Comparison of ENCODE assay signal across 39 cellular contexts in genomic region chr3:7821858-7822257, GRCh38.
"Had no signal": no experiment of that assay in that cellular context is flagged by ENCODE, and none has a peak within 500 bp of the region (broad histone marks: within the 10 kb centered on the region; RNA-seq: fewer than 3 reads in every experiment).

No MANE protein-coding gene starts in this region.

- H3K27me3 ChIP-seq: adrenal gland, body of pancreas, brain microvascular endothelial cell, breast epithelium had no signal

- H3K27me3 Mint-ChIP-seq: activated CD4-positive, alpha-beta memory T cell treated with anti-CD3 and anti-CD28 coated beads for 36 hours; activated CD4-positive, alpha-beta T cell treated with anti-CD3 and anti-CD28 coated beads, Interleukin-2, amount 10 ng/mL, durations not matched to agents 7 days and 5 days; activated CD8-positive, alpha-beta T cell treated with anti-CD3 and anti-CD28 coated beads for 36 hours; activated naive CD8-positive, alpha-beta T cell treated with anti-CD3 and anti-CD28 coated beads for 36 hours; activated T-helper 17 cell treated with anti-CD3 and anti-CD28 coated beads, Interleukin-2, amount 50 U/mL, for 72 hours had no signal

- H3K36me3 ChIP-seq: adrenal gland, brain microvascular endothelial cell, breast epithelium had no signal

- H3K4me3 ChIP-seq: adrenal gland, body of pancreas, breast epithelium had no signal

- H3K27ac Mint-ChIP-seq: activated CD4-positive, alpha-beta memory T cell treated with anti-CD3 and anti-CD28 coated beads for 36 hours; activated CD4-positive, alpha-beta T cell treated with anti-CD3 and anti-CD28 coated beads for 36 hours; activated CD4-positive, alpha-beta T cell treated with anti-CD3 and anti-CD28 coated beads, Interleukin-2, amount 10 ng/mL, durations not matched to agents 7 days and 5 days; activated CD8-positive, alpha-beta T cell treated with anti-CD3 and anti-CD28 coated beads for 36 hours; activated naive CD4-positive, alpha-beta T cell treated with anti-CD3 and anti-CD28 coated beads for 36 hours; activated naive CD4-positive, alpha-beta T cell treated with anti-CD3 and anti-CD28 coated beads, Interleukin-2, amount 50 U/mL, for 72 hours; activated naive CD8-positive, alpha-beta T cell treated with anti-CD3 and anti-CD28 coated beads for 36 hours; activated T-cell treated with anti-CD3 and anti-CD28 coated beads, Interleukin-2, amount 50 U/mL, for 72 hours; activated T-helper 1 cell treated with anti-CD3 and anti-CD28 coated beads, Interleukin-12 subunit alpha, Interleukin-12 subunit beta, Interleukin-2, Interleukin-4 antibody, amounts not matched to agents 30 ng/mL and 10 ng/mL and 1 ng/mL, durations not matched to agents 14 hours and 24 hours and 36 hours; activated T-helper 17 cell treated with anti-CD3 and anti-CD28 coated beads, Interleukin-2, amount 50 U/mL, for 72 hours; T-helper 1 cell treated with Interleukin-12 subunit alpha and Interleukin-12 subunit beta and Interleukin-4 antibody, amounts not matched to agents 30 μg/mL and 1 μg/mL, for 36 hours; T-helper 2 cell treated with Interferon-gamma antibody and Interleukin-4, amounts not matched to agents 5 μg/mL and 100 μg/mL, for 36 hours; WTC11 had no signal

- H3K27ac ChIP-seq: adrenal gland, body of pancreas, brain microvascular endothelial cell, breast epithelium, VCaP had no signal

- H3K4me3 Mint-ChIP-seq: activated CD4-positive, alpha-beta memory T cell treated with anti-CD3 and anti-CD28 coated beads for 36 hours; activated CD4-positive, alpha-beta T cell treated with anti-CD3 and anti-CD28 coated beads for 36 hours; activated CD4-positive, alpha-beta T cell treated with anti-CD3 and anti-CD28 coated beads, Interleukin-2, amount 10 ng/mL, durations not matched to agents 7 days and 5 days; activated CD8-positive, alpha-beta T cell treated with anti-CD3 and anti-CD28 coated beads for 36 hours; activated naive CD4-positive, alpha-beta T cell treated with anti-CD3 and anti-CD28 coated beads for 36 hours; activated naive CD8-positive, alpha-beta T cell treated with anti-CD3 and anti-CD28 coated beads for 36 hours; activated T-cell treated with anti-CD3 and anti-CD28 coated beads, Interleukin-2, amount 50 U/mL, for 4 hours; activated T-cell treated with anti-CD3 and anti-CD28 coated beads, Interleukin-2, amount 50 U/mL, for 72 hours; activated T-helper 1 cell treated with anti-CD3 and anti-CD28 coated beads, Interleukin-12 subunit alpha, Interleukin-12 subunit beta, Interleukin-2, Interleukin-4 antibody, amounts not matched to agents 30 ng/mL and 10 ng/mL and 1 ng/mL, durations not matched to agents 14 hours and 24 hours and 36 hours; activated T-helper 17 cell treated with anti-CD3 and anti-CD28 coated beads, Interleukin-2, amount 50 U/mL, for 72 hours; T-helper 1 cell treated with Interleukin-12 subunit alpha and Interleukin-12 subunit beta and Interleukin-4 antibody, amounts not matched to agents 30 μg/mL and 1 μg/mL, for 36 hours; T-helper 2 cell treated with Interferon-gamma antibody and Interleukin-4, amounts not matched to agents 5 μg/mL and 100 μg/mL, for 36 hours; WTC11 had no signal

- FAIRE-seq: astrocyte, TTC549 had no signal

- H3K4me1 Mint-ChIP-seq: activated CD4-positive, alpha-beta T cell treated with anti-CD3 and anti-CD28 coated beads for 36 hours; activated CD4-positive, alpha-beta T cell treated with anti-CD3 and anti-CD28 coated beads, Interleukin-2, amount 10 ng/mL, durations not matched to agents 7 days and 5 days; activated naive CD8-positive, alpha-beta T cell treated with anti-CD3 and anti-CD28 coated beads for 36 hours; activated T-helper 17 cell treated with anti-CD3 and anti-CD28 coated beads, Interleukin-2, amount 50 U/mL, for 72 hours; WTC11 had no signal

- H3K36me3 Mint-ChIP-seq: activated naive CD8-positive, alpha-beta T cell treated with anti-CD3 and anti-CD28 coated beads for 36 hours had no signal

- DNase-seq: activated CD4-positive, alpha-beta memory T cell treated with anti-CD3 and anti-CD28 coated beads for 36 hours; activated CD4-positive, alpha-beta T cell treated with anti-CD3 and anti-CD28 coated beads for 1 hour; activated CD4-positive, alpha-beta T cell treated with anti-CD3 and anti-CD28 coated beads for 36 hours; activated CD4-positive, alpha-beta T cell treated with anti-CD3 and anti-CD28 coated beads for 48 hours; activated CD4-positive, alpha-beta T cell treated with anti-CD3 and anti-CD28 coated beads, Interleukin-2, amount 10 ng/mL, durations not matched to agents 7 days and 5 days; activated CD4-positive, CD25-positive, alpha-beta regulatory T cell; activated CD8-positive, alpha-beta memory T cell treated with anti-CD3 and anti-CD28 coated beads, Interleukin-2, amount 50 U/mL, for 4 hours; activated CD8-positive, alpha-beta T cell treated with anti-CD3 and anti-CD28 coated beads for 36 hours; activated effector memory CD4-positive, alpha-beta T cell treated with anti-CD3 and anti-CD28 coated beads, Interleukin-2, amount 50 U/mL, for 16 hours; activated gamma-delta T cell treated with Interleukin-2 at 50 U/mL for 16 hours; activated naive CD4-positive, alpha-beta T cell; activated naive CD4-positive, alpha-beta T cell treated with anti-CD3 and anti-CD28 coated beads for 36 hours; activated naive CD4-positive, alpha-beta T cell treated with anti-CD3 and anti-CD28 coated beads, Interleukin-2, amount 50 U/mL, for 16 hours; activated naive CD8-positive, alpha-beta T cell treated with anti-CD3 and anti-CD28 coated beads for 36 hours; activated T-cell treated with anti-CD3 and anti-CD28 coated beads for 4 hours; activated T-cell treated with anti-CD3 and anti-CD28 coated beads, Interleukin-2, amount 50 U/mL, for 1 hour; activated T-cell treated with anti-CD3 and anti-CD28 coated beads, Interleukin-2, amount 50 U/mL, for 4 hours; activated T-cell treated with anti-CD3 and anti-CD28 coated beads, Interleukin-2, amount 50 U/mL, for 72 hours; adrenal gland; amniotic stem cell; aorta; body of pancreas; brain microvascular endothelial cell; central memory CD4-positive, alpha-beta T cell; SW 1271; T-helper 1 cell; T-helper 2 cell; T-helper 9 cell had no signal

- H3K4me1 ChIP-seq: adrenal gland, body of pancreas, breast epithelium had no signal

- ATAC-seq: activated CD4-positive, alpha-beta T cell treated with anti-CD3 and anti-CD28 coated beads for 36 hours; activated CD4-positive, CD25-positive, alpha-beta regulatory T cell treated with anti-CD3 and anti-CD28 coated beads, Interleukin-2, amount 50 U/mL, for 24 hours; activated CD8-positive, alpha-beta T cell treated with anti-CD3 and anti-CD28 coated beads for 36 hours; activated naive CD4-positive, alpha-beta T cell treated with anti-CD3 and anti-CD28 coated beads, Interleukin-2, amount 50 U/mL, for 72 hours; activated T-cell treated with anti-CD3 and anti-CD28 coated beads, Interleukin-2, amount 50 U/mL, for 4 hours; activated T-cell treated with anti-CD3 and anti-CD28 coated beads, Interleukin-2, amount 50 U/mL, for 72 hours; activated T-helper 17 cell treated with anti-CD3 and anti-CD28 coated beads, Interleukin-2, amount 50 U/mL, for 72 hours; body of pancreas; WTC11 had no signal
